In the genomic region with DNA sequence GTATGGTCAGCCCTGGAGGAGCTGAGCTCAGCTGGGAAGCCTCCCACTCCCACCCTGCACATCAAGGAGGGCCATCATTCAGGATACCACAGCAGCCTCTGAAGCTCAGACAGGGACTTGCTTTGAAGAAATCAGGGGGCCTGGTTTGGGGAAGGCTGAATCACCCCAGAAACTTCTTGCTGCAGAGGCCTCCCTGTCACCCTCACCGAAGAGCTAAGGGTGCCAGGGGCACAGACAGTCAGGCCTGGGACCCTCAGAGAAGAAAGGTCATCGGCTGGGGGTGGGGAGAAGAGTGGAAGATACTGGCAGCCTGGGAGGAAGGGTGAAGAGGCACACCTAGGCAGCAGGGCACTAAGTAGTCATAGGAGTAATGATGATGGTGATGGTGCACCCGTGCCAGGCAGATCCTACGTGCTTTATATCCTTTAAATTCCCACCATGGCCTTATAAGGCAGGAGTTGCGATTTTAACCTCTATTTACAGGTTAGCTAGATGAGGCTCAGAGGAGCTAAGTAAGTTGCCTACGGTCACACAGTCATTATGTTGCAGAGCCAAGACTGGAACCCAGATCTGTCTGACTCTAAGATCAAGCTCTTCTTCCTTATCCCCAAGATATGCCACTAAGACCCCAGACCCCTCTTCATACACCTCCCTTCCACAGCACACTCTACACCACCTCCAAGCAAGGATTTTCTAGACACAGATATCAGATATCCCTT, we compare ENCODE assay signal across 9 cellular contexts. TPM values are rescaled to one million over a fixed set of nuclear protein-coding genes. Genes with fewer than 3 reads are reported as not detected.
DNase-seq lines count a peak whose midpoint lies in the region; ATAC-seq, FAIRE-seq and TF ChIP-seq lines count a peak whose summit lies in the region.
"Had no signal": no experiment of that assay in that cellular context is flagged by ENCODE, and none has a peak within 500 bp of the region (broad histone marks: within the 10 kb centered on the region; RNA-seq: fewer than 3 reads in every experiment).

No MANE protein-coding gene starts in this region.

- POLR2A ChIA-PET in A549 (lab: Yijun Ruan, JAX) (interaction anchor here (0.5 to 2.7 kb wide), 3 partner anchors 19 to 243 kb away, joined by 3 to 8 read pairs (median 4); a partner anchor contains a TSS), MCF 10A (lab: Yijun Ruan, JAX) (interaction anchor here (0.7 to 9.8 kb wide), 7 partner anchors 7 to 207 kb away, joined by 3 to 296 read pairs (median 10); a partner anchor contains a TSS)

- no TSS peak for BruUV-seq in MCF 10A (replicated peaks; lab: Mats Ljungman, UMichigan)

- TF ChIP-seq EP300 in A549 (IDR thresholded peaks at IDR 0.05), result no peak

- peak overlapping the region; percentile 92 for H3K27ac Mint-ChIP-seq in MCF 10A (ENCODE audit: low read depth, unreplicated experiment)
- peak overlapping the region; percentile 88 to 96 for H3K27ac Mint-ChIP-seq in natural killer cell

- H3K4me3 Mint-ChIP-seq in MCF 10A (ENCODE audit: unreplicated experiment), result peak overlapping the region; percentile 15
- H3K4me3 Mint-ChIP-seq in natural killer cell, result peak overlapping the region; percentile 80

- no peak for DNase-seq in A549 (ENCODE audit: low read depth in 1 of 2, low spot score in 1 of 2)
- no peak for DNase-seq in HL-60 (ENCODE audit: low read depth in 1 of 2, low spot score in 1 of 2)
- no peak for DNase-seq in MCF 10A (ENCODE audit: unreplicated experiment)
- DNase-seq in natural killer cell, result no peak
- no peak for DNase-seq in AG08396 (ENCODE audit: low spot score)
- DNase-seq in mucosa of gallbladder (ENCODE audit: low spot score), result no peak
- DNase-seq in RKO (ENCODE audit: low spot score), result no peak

- H3K27ac ChIP-seq in A549, result peak overlapping the region; percentile 81 to 86; a peak in 4 of 6 replicates
- H3K27ac ChIP-seq in HL-60 (replicated peaks), result peak overlapping the region; percentile 90

- TF ChIP-seq RAD21 in A549 (conservative IDR thresholded peaks at IDR 0.05 in 1 of 2, IDR thresholded peaks at IDR 0.05 in 1 of 2), result no peak

- no peak for ATAC-seq in A549
- no peak for ATAC-seq in natural killer cell
- no peak for ATAC-seq in GM18858 (IDR thresholded peaks at IDR 0.05; ENCODE audit: unreplicated experiment)

- intact Hi-C loops in MCF 10A (cut with micrococcal nuclease) (loop anchor here (5.0 kb wide), 2 partner anchors 85 to 145 kb away; a partner anchor contains a TSS), natural killer cell (cut with micrococcal nuclease) (no loop called here)

- no peaks in the 10 kb centered on the region for H3K27me3 ChIP-seq in HL-60 (ENCODE audit: insufficient read depth, poor library complexity, severe bottlenecking)
- H3K27me3 ChIP-seq: SJSA1 had no signal

- no peaks in the 10 kb centered on the region for H3K9me3 ChIP-seq in A549
- H3K9me3 ChIP-seq: SJSA1 had no signal

- H3K4me3 ChIP-seq in A549, result no peak overlapping the region
- H3K4me3 ChIP-seq in HL-60 (replicated peaks; ENCODE audit: insufficient read depth, low read length), result no peak overlapping the region
- H3K4me3 ChIP-seq: SJSA1 had no signal

- 68% methylated on average over 6 of the region's 6 CpGs for WGBS in A549 (ENCODE audit: missing lambda C conversion rate)

- FAIRE-seq in A549 (lab: Jason Lieb, UNC), result no peak

- H3K4me1 Mint-ChIP-seq in MCF 10A (ENCODE audit: insufficient read depth, unreplicated experiment) (peaks cover 61% of the 10 kb centered on the region), natural killer cell (peaks cover 69 to 78% of the 10 kb centered on the region in 2 donors)

- no peak for TF ChIP-seq POLR2A in A549 (IDR thresholded peaks at IDR 0.05; ENCODE audit: low read length)

- H3K4me2 ChIP-seq in A549, result peak overlapping the region; percentile 94

- CTCF ChIA-PET in A549 (lab: Yijun Ruan, JAX) (interaction anchor here (1.2 to 10.6 kb wide), 3 partner anchors 13 to 68 kb away, joined by 3 to 138 read pairs (median 117); a partner anchor contains a TSS), MCF 10A (lab: Yijun Ruan, JAX) (interaction anchor here (0.7 to 5.7 kb wide), 7 partner anchors 11 to 86 kb away, joined by 3 to 59 read pairs (median 5); no protein-coding TSS in a partner anchor)

- H3K4me1 ChIP-seq in A549, result peaks cover 78% of the 10 kb centered on the region

- peaks cover 40% of the 10 kb centered on the region for H3K36me3 Mint-ChIP-seq in MCF 10A (ENCODE audit: insufficient read depth, unreplicated experiment)
- no peaks in the 10 kb centered on the region for H3K36me3 Mint-ChIP-seq in natural killer cell

- no peak for TF ChIP-seq CTCF in A549 (IDR thresholded peaks at IDR 0.05)
- no peak for TF ChIP-seq CTCF in HL-60 (IDR thresholded peaks at IDR 0.05; ENCODE audit: insufficient read depth, low read length)
- TF ChIP-seq CTCF in MCF 10A (IDR thresholded peaks at IDR 0.05; ENCODE audit: unreplicated experiment), result no peak
- no peak for TF ChIP-seq CTCF in natural killer cell (IDR thresholded peaks at IDR 0.05)

- H3K27me3 Mint-ChIP-seq in MCF 10A (ENCODE audit: insufficient read depth, unreplicated experiment) (no peaks in the 10 kb centered on the region), natural killer cell (ENCODE audit: low read depth in 2 of 2) (no peaks in the 10 kb centered on the region)

- H3K9me3 Mint-ChIP-seq in MCF 10A (ENCODE audit: unreplicated experiment), result no peaks in the 10 kb centered on the region
- no peaks in the 10 kb centered on the region for H3K9me3 Mint-ChIP-seq in natural killer cell

TF ChIP-seq in A549, 52 proteins besides CTCF, POLR2A, EP300 and RAD21:
- no peak for TF ChIP-seq KDM1A (IDR thresholded peaks at IDR 0.05; ENCODE audit: low read depth)
- TF ChIP-seq RNF2 (IDR thresholded peaks at IDR 0.05; ENCODE audit: borderline replicate concordance, low read depth), result no peak
- no peak for TF ChIP-seq HEYL (CRISPR knock-in tag; IDR thresholded peaks at IDR 0.05)
- no peak for TF ChIP-seq SREBF2 (IDR thresholded peaks at IDR 0.05)
- TF ChIP-seq CEBPB (IDR thresholded peaks at IDR 0.05), result no peak
TF ChIP-seq in A549: peak in this region for 0.

RNA-seq across cellular contexts. Expression of a gene that starts 28.5 kb away (rescaled TPM):
- 20.8 and 21.2 TPM in 2 replicates for polyA plus RNA-seq in A549 (2011; rRNA removed)
- 25.0 and 27.8 TPM in 2 replicates for polyA plus RNA-seq in A549 (2012; cell fraction: cytosol; rRNA removed)
- polyA plus RNA-seq in A549 (2012; cell fraction: nucleus; rRNA removed), result 28.3 and 29.6 TPM in 2 replicates
- polyA plus RNA-seq in A549 (2017; fragmentation: RNase III; extraction: RNeasy Plus Mini Kit Qiagen cat#74134 plus additional on column Dnase treatment), result 43.4 to 49.8 TPM (median 47.3 TPM) in 3 replicates
- 6.2 and 10.5 TPM in 2 replicates for polyA minus RNA-seq in A549 (2011; rRNA and poly(A)+ RNA removed)
- total RNA-seq in MCF 10A (2022), result 43.3 and 46.3 TPM in 2 replicates
- total RNA-seq in natural killer cell, result 10 to 100 TPM; 26.0 to 32.3 (median 28.9) TPM
- 79.5 TPM for total RNA-seq in mucosa of gallbladder
